ENCODE assay signal across 31 cellular contexts in the genomic region with DNA sequence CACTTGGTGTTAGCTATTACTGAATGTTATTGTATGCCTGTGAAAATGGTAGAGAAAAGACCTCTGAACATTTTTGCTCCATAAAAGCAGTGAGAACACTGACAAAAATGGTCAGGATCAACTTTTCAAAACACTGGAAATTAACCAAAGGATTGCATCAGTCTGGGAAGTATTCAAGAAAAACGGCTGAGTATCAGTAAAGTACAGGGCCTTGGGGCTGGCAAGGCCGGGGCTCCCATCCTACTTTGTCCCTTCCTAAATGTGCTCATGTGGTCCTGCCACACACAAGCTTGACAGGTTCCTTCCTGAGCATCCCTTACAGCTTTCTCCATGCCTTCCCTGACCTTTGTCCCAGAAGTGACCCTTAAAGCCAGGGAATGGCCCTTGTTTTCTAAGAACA.
A peak's percentile ranks its signal among the peaks of the same experiment; 100 is the strongest.
DNase-seq lines count a peak whose midpoint lies in the region; ATAC-seq lines count a peak whose summit lies in the region.
"Had no signal": no experiment of that assay in that cellular context is flagged by ENCODE, and none has a peak within 500 bp of the region (broad histone marks: within the 10 kb centered on the region; RNA-seq: fewer than 3 reads in every experiment).

No MANE protein-coding gene starts in this region.

- intact Hi-C loops in activated naive CD4-positive, alpha-beta T cell treated with anti-CD3 and anti-CD28 coated beads for 36 hours (cut with micrococcal nuclease): no loop called here

- no peak for ATAC-seq in GM18861 (IDR thresholded peaks at IDR 0.05; ENCODE audit: unreplicated experiment)
- ATAC-seq: activated T-cell treated with anti-CD3 and anti-CD28 coated beads, Interleukin-2, amount 50 U/mL, for 72 hours; gastrocnemius medialis; HCT116; HepG2 had no signal

- no peaks in the 10 kb centered on the region for H3K36me3 Mint-ChIP-seq in activated naive CD4-positive, alpha-beta T cell treated with anti-CD3 and anti-CD28 coated beads for 36 hours (ENCODE audit: low read depth)

- H3K4me3 Mint-ChIP-seq in activated naive CD4-positive, alpha-beta T cell treated with anti-CD3 and anti-CD28 coated beads for 36 hours: no peak overlapping the region
- H3K4me3 Mint-ChIP-seq: activated CD4-positive, alpha-beta T cell treated with anti-CD3 and anti-CD28 coated beads, Interleukin-2, amount 10 ng/mL, durations not matched to agents 24 days and 14 days; activated T-cell treated with anti-CD3 and anti-CD28 coated beads, Interleukin-2, amount 50 U/mL, for 72 hours; nephron had no signal

- no peaks in the 10 kb centered on the region for H3K27me3 Mint-ChIP-seq in activated naive CD4-positive, alpha-beta T cell treated with anti-CD3 and anti-CD28 coated beads for 36 hours (ENCODE audit: low read depth)
- H3K27me3 Mint-ChIP-seq: activated CD4-positive, alpha-beta T cell treated with anti-CD3 and anti-CD28 coated beads, Interleukin-2, amount 10 ng/mL, durations not matched to agents 24 days and 14 days had no signal

- peaks cover 50% of the 10 kb centered on the region for H3K36me3 ChIP-seq in BLaER1
- H3K36me3 ChIP-seq in adipocyte (ENCODE audit: control insufficient read depth, insufficient read depth, low read length, severe bottlenecking): no peaks in the 10 kb centered on the region
- H3K36me3 ChIP-seq: BE2C, gastrocnemius medialis, left ventricle myocardium inferior, sigmoid colon, upper lobe of left lung, WERI-Rb-1 had no signal

- peaks cover 53% of the 10 kb centered on the region for H3K9me3 ChIP-seq in BLaER1
- no peaks in the 10 kb centered on the region for H3K9me3 ChIP-seq in adipocyte (ENCODE audit: control insufficient read depth, low read length)
- H3K9me3 ChIP-seq: BE2C, gastrocnemius medialis, sigmoid colon, upper lobe of left lung had no signal

- CTCF ChIA-PET in activated naive CD4-positive, alpha-beta T cell treated with anti-CD3 and anti-CD28 coated beads for 36 hours (lab: Charles Lee): no interaction called here

- peak; percentile 73 for DNase-seq in adipocyte (ENCODE audit: low read depth)
- peak; percentile 72 for DNase-seq in fibroblast of peridontal ligament (ENCODE audit: extremely low read depth)
- DNase-seq in skeletal muscle cell (ENCODE audit: low read depth): peak; percentile 29
- no peak for DNase-seq in NCI-H69 (lab: John Stamatoyannopoulos, UW)
- DNase-seq in activated naive CD4-positive, alpha-beta T cell treated with anti-CD3 and anti-CD28 coated beads for 36 hours: no peak
- DNase-seq in NCI-H1105 treated with DMSO at 0.1 percent for 48 hours (lab: John Stamatoyannopoulos, UW): no peak
- DNase-seq: activated CD4-positive, alpha-beta T cell treated with anti-CD3 and anti-CD28 coated beads, Interleukin-2, amount 10 ng/mL, durations not matched to agents 24 days and 14 days; activated naive CD4-positive, alpha-beta T cell treated with Interleukin-2 at 50 U/mL for 16 hours; activated T-cell treated with anti-CD3 and anti-CD28 coated beads, Interleukin-2, amount 50 U/mL, for 72 hours; amygdala; BE2C; central memory CD4-positive, alpha-beta T cell; COR-L47; DMS79; gastrocnemius medialis; hypothalamus; left ventricle myocardium inferior; midbrain; NCI-H1048; NCI-H1930; NCI-H748 treated with DMSO at 0.1 percent for 48 hours; posterior cingulate gyrus; sigmoid colon; stimulated activated CD4-positive, alpha-beta T cell treated with anti-CD3 and anti-CD28 coated beads, Interleukin-1b, Interleukin-23, amount 100 ng/mL, for 48 hours; upper lobe of left lung; WERI-Rb-1 had no signal

- H3K9me3 Mint-ChIP-seq in activated naive CD4-positive, alpha-beta T cell treated with anti-CD3 and anti-CD28 coated beads for 36 hours: peaks cover 2% of the 10 kb centered on the region
- H3K9me3 Mint-ChIP-seq: activated CD4-positive, alpha-beta T cell treated with anti-CD3 and anti-CD28 coated beads, Interleukin-2, amount 10 ng/mL, durations not matched to agents 24 days and 14 days had no signal

- no peaks in the 10 kb centered on the region for H3K4me1 Mint-ChIP-seq in activated naive CD4-positive, alpha-beta T cell treated with anti-CD3 and anti-CD28 coated beads for 36 hours (ENCODE audit: low read depth)
- H3K4me1 Mint-ChIP-seq: activated CD4-positive, alpha-beta T cell treated with anti-CD3 and anti-CD28 coated beads, Interleukin-2, amount 10 ng/mL, durations not matched to agents 24 days and 14 days; nephron had no signal

- H3K27ac Mint-ChIP-seq in activated naive CD4-positive, alpha-beta T cell treated with anti-CD3 and anti-CD28 coated beads for 36 hours: no peak overlapping the region
- H3K27ac Mint-ChIP-seq: activated CD4-positive, alpha-beta T cell treated with anti-CD3 and anti-CD28 coated beads, Interleukin-2, amount 10 ng/mL, durations not matched to agents 24 days and 14 days; activated T-cell treated with anti-CD3 and anti-CD28 coated beads, Interleukin-2, amount 50 U/mL, for 72 hours; nephron had no signal

- H3K4me2 ChIP-seq in BLaER1: no peak overlapping the region

- no peak overlapping the region for H3K4me3 ChIP-seq in BLaER1
- no peak overlapping the region for H3K4me3 ChIP-seq in adipocyte (ENCODE audit: low read length)
- no peak overlapping the region for H3K4me3 ChIP-seq in skeletal muscle cell (ENCODE audit: low read depth, low read length)
- H3K4me3 ChIP-seq: gastrocnemius medialis, left ventricle myocardium inferior, sigmoid colon, upper lobe of left lung had no signal

- no peak overlapping the region for H3K9ac ChIP-seq in BLaER1
- H3K9ac ChIP-seq in adipocyte (ENCODE audit: low read length): peak overlapping the region; percentile 76

- H3K27ac ChIP-seq in BLaER1: 0 out of 2 replicates have a peak overlapping the region, but pooled peaks have one; percentile 15
- H3K27ac ChIP-seq: gastrocnemius medialis, left ventricle myocardium inferior, sigmoid colon, upper lobe of left lung, WERI-Rb-1 had no signal

- H3K27me3 ChIP-seq in BLaER1 (no peaks in the 10 kb centered on the region), adipocyte (replicated peaks; ENCODE audit: control insufficient read depth, insufficient read depth, low read length) (no peaks in the 10 kb centered on the region)
- H3K27me3 ChIP-seq: BE2C, gastrocnemius medialis, sigmoid colon, upper lobe of left lung had no signal

- H3K4me1 ChIP-seq in BLaER1: no peaks in the 10 kb centered on the region
- peaks cover 43% of the 10 kb centered on the region for H3K4me1 ChIP-seq in adipocyte (ENCODE audit: control insufficient read depth, insufficient read depth, low read length)
- H3K4me1 ChIP-seq: BE2C, gastrocnemius medialis, left ventricle myocardium inferior, sigmoid colon, upper lobe of left lung had no signal

- no peaks in the 10 kb centered on the region for H4K20me1 ChIP-seq in BLaER1

Comparison
In these comparisons a context has a peak if more than half of its experiments do, and no peak if none do; other contexts are left out.
1. DNase-seq: peak in adipocyte (single experiment), fibroblast of peridontal ligament (single experiment) and skeletal muscle cell (single experiment); none in NCI-H69 (single experiment), activated naive CD4-positive, alpha-beta T cell treated with anti-CD3 and anti-CD28 coated beads for 36 hours (single experiment) and NCI-H1105 treated with DMSO at 0.1 percent for 48 hours (single experiment).